Comparison of ENCODE assay signal across 13 cellular contexts in genomic region chr6:42694586-42694985, GRCh38. TPM values are rescaled to one million over a fixed set of nuclear protein-coding genes. Genes with fewer than 3 reads are reported as not detected.
DNase-seq lines count a peak whose midpoint lies in the region; ATAC-seq and TF ChIP-seq lines count a peak whose summit lies in the region.
"Had no signal": no experiment of that assay in that cellular context is flagged by ENCODE, and none has a peak within 500 bp of the region (broad histone marks: within the 10 kb centered on the region; RNA-seq: fewer than 3 reads in every experiment).

No MANE protein-coding gene starts in this region.

- H3K27ac Mint-ChIP-seq in activated naive CD4-positive, alpha-beta T cell treated with anti-CD3 and anti-CD28 coated beads, Interleukin-2, amount 10 ng/mL, durations not matched to agents 7 days and 5 days, result peak overlapping the region; percentile 89
- peak overlapping the region; percentile 83 for H3K27ac Mint-ChIP-seq in activated naive CD8-positive, alpha-beta T cell treated with anti-CD3 and anti-CD28 coated beads, Interleukin-2, amount 10 ng/mL, durations not matched to agents 7 days and 5 days
- H3K27ac Mint-ChIP-seq in immature natural killer cell, result peak overlapping the region; percentile 67 to 90 (median 82)
- H3K27ac Mint-ChIP-seq: nephron had no signal

- H3K4me1 ChIP-seq in testis, result peaks cover 8% of the 10 kb centered on the region

- H3K9me3 ChIP-seq in testis, result no peaks in the 10 kb centered on the region
- H3K9me3 ChIP-seq: heart right ventricle, upper lobe of left lung had no signal

- no peak for TF ChIP-seq POLR2A in testis (IDR thresholded peaks at IDR 0.05)
- no peak for TF ChIP-seq POLR2A in lower leg skin (IDR thresholded peaks at IDR 0.05)

- no peak overlapping the region for H3K4me3 Mint-ChIP-seq in activated naive CD4-positive, alpha-beta T cell treated with anti-CD3 and anti-CD28 coated beads, Interleukin-2, amount 10 ng/mL, durations not matched to agents 7 days and 5 days
- H3K4me3 Mint-ChIP-seq in activated naive CD8-positive, alpha-beta T cell treated with anti-CD3 and anti-CD28 coated beads, Interleukin-2, amount 10 ng/mL, durations not matched to agents 7 days and 5 days, result peak overlapping the region; percentile 9
- H3K4me3 Mint-ChIP-seq in immature natural killer cell, result no peak overlapping the region
- H3K4me3 Mint-ChIP-seq: activated CD4-positive, alpha-beta memory T cell treated with anti-CD3 and anti-CD28 coated beads for 36 hours; nephron had no signal

- peaks cover 46% of the 10 kb centered on the region for H3K36me3 Mint-ChIP-seq in activated naive CD4-positive, alpha-beta T cell treated with anti-CD3 and anti-CD28 coated beads, Interleukin-2, amount 10 ng/mL, durations not matched to agents 7 days and 5 days
- H3K36me3 Mint-ChIP-seq in activated naive CD8-positive, alpha-beta T cell treated with anti-CD3 and anti-CD28 coated beads, Interleukin-2, amount 10 ng/mL, durations not matched to agents 7 days and 5 days, result peaks cover 22% of the 10 kb centered on the region
- peaks cover 8 to 30% (median 16%) of the 10 kb centered on the region in 3 donors for H3K36me3 Mint-ChIP-seq in immature natural killer cell

- intact Hi-C loops in testis (cut with DNase I; ENCODE audit: low total_unique reads), result no loop called here
- intact Hi-C loops in lower leg skin (cut with DNase I; ENCODE audit: low total_unique reads), result no loop called here

- H3K27ac ChIP-seq in testis, result peak overlapping the region in 1 of 2 donors; percentile 41

- POLR2A ChIA-PET in activated naive CD8-positive, alpha-beta T cell treated with anti-CD3 and anti-CD28 coated beads, Interleukin-2, amount 10 ng/mL, durations not matched to agents 7 days and 5 days (lab: Charles Lee), result interaction anchor here (2.2 kb wide), 1 partner anchor 88 kb away, joined by 7 read pairs; the partner anchor contains the start of gene BICRAL

- H3K9me3 Mint-ChIP-seq in activated naive CD4-positive, alpha-beta T cell treated with anti-CD3 and anti-CD28 coated beads, Interleukin-2, amount 10 ng/mL, durations not matched to agents 7 days and 5 days, result no peaks in the 10 kb centered on the region
- H3K9me3 Mint-ChIP-seq in activated naive CD8-positive, alpha-beta T cell treated with anti-CD3 and anti-CD28 coated beads, Interleukin-2, amount 10 ng/mL, durations not matched to agents 7 days and 5 days, result no peaks in the 10 kb centered on the region
- H3K9me3 Mint-ChIP-seq in immature natural killer cell, result no peaks in the 10 kb centered on the region
- H3K9me3 Mint-ChIP-seq: activated CD4-positive, alpha-beta memory T cell treated with anti-CD3 and anti-CD28 coated beads for 36 hours; nephron had no signal

- H3K4me3 ChIP-seq in testis (no peak overlapping the region), lower leg skin (ENCODE audit: low read depth, poor library complexity, severe bottlenecking) (no peak overlapping the region)
- H3K4me3 ChIP-seq: heart right ventricle, upper lobe of left lung had no signal

- CTCF ChIA-PET in activated naive CD4-positive, alpha-beta T cell treated with anti-CD3 and anti-CD28 coated beads, Interleukin-2, amount 10 ng/mL, durations not matched to agents 7 days and 5 days (lab: Charles Lee), result interaction anchor here (0.6 to 1.4 kb wide), 3 partner anchors 31 to 292 kb away, joined by 3 to 6 read pairs (median 3); no protein-coding TSS in a partner anchor

- no peaks in the 10 kb centered on the region for H3K27me3 ChIP-seq in testis
- H3K27me3 ChIP-seq: heart right ventricle, upper lobe of left lung had no signal

- peaks cover 50% of the 10 kb centered on the region for H3K4me1 Mint-ChIP-seq in activated naive CD4-positive, alpha-beta T cell treated with anti-CD3 and anti-CD28 coated beads, Interleukin-2, amount 10 ng/mL, durations not matched to agents 7 days and 5 days
- peaks cover 39% of the 10 kb centered on the region for H3K4me1 Mint-ChIP-seq in activated naive CD8-positive, alpha-beta T cell treated with anti-CD3 and anti-CD28 coated beads, Interleukin-2, amount 10 ng/mL, durations not matched to agents 7 days and 5 days
- peaks cover 26 to 31% of the 10 kb centered on the region in 2 donors for H3K4me1 Mint-ChIP-seq in immature natural killer cell
- H3K4me1 Mint-ChIP-seq: nephron had no signal

- no peak for DNase-seq in activated naive CD4-positive, alpha-beta T cell treated with anti-CD3 and anti-CD28 coated beads, Interleukin-2, amount 10 ng/mL, durations not matched to agents 7 days and 5 days
- no peak for DNase-seq in activated naive CD4-positive, alpha-beta T cell treated with anti-CD3 and anti-CD28 coated beads, Interleukin-2, amount 50 U/mL, for 16 hours
- no peak for DNase-seq in activated naive CD8-positive, alpha-beta T cell treated with anti-CD3 and anti-CD28 coated beads, Interleukin-2, amount 10 ng/mL, durations not matched to agents 7 days and 5 days
- DNase-seq in immature natural killer cell (no peak), testis (peak; percentile 51), lower leg skin (ENCODE audit: low spot score in 2 of 2) (no peak), D341Med (ENCODE audit: low spot score) (no peak)
- DNase-seq: activated CD4-positive, alpha-beta memory T cell treated with anti-CD3 and anti-CD28 coated beads for 36 hours; cerebellar nuclear complex; heart right ventricle; upper lobe of left lung had no signal

- ATAC-seq in activated naive CD8-positive, alpha-beta T cell treated with anti-CD3 and anti-CD28 coated beads, Interleukin-2, amount 10 ng/mL, durations not matched to agents 7 days and 5 days (ENCODE audit: low read depth), result no peak
- ATAC-seq in GM21515 (IDR thresholded peaks at IDR 0.05; ENCODE audit: unreplicated experiment), result no peak
- ATAC-seq: heart right ventricle had no signal

- 43 to 44% methylated on average over 4 of the region's 4 CpGs for WGBS in testis, 2 donors
- 35 to 53% methylated on average over 4 of the region's 4 CpGs for WGBS in lower leg skin, 2 donors

- no peaks in the 10 kb centered on the region for H3K27me3 Mint-ChIP-seq in activated naive CD4-positive, alpha-beta T cell treated with anti-CD3 and anti-CD28 coated beads, Interleukin-2, amount 10 ng/mL, durations not matched to agents 7 days and 5 days
- H3K27me3 Mint-ChIP-seq in activated naive CD8-positive, alpha-beta T cell treated with anti-CD3 and anti-CD28 coated beads, Interleukin-2, amount 10 ng/mL, durations not matched to agents 7 days and 5 days, result no peaks in the 10 kb centered on the region
- peaks cover 0 to 5% (median 0%) of the 10 kb centered on the region in 3 donors for H3K27me3 Mint-ChIP-seq in immature natural killer cell (ENCODE audit: low read depth in 3 of 3)
- H3K27me3 Mint-ChIP-seq: activated CD4-positive, alpha-beta memory T cell treated with anti-CD3 and anti-CD28 coated beads for 36 hours had no signal

- H3K36me3 ChIP-seq in testis (ENCODE audit: low read depth, missing control alignments), result no peaks in the 10 kb centered on the region

- no peak for TF ChIP-seq CTCF in testis (IDR thresholded peaks at IDR 0.05)
- no peak for TF ChIP-seq CTCF in lower leg skin (IDR thresholded peaks at IDR 0.05)

RNA-seq across cellular contexts. Expression of gene PRPH2, which starts 27.8 kb away (rescaled TPM):
- total RNA-seq in activated naive CD8-positive, alpha-beta T cell treated with anti-CD3 and anti-CD28 coated beads, Interleukin-2, amount 10 ng/mL, durations not matched to agents 7 days and 5 days, result under 1 TPM; 0.08 to 0.09 TPM
- under 1 TPM in 2 of 3 donors, not detected in 1; 0.08 to 0.25 TPM for polyA plus RNA-seq in immature natural killer cell
- 1 to 10 TPM; 6.0 to 6.6 TPM for total RNA-seq in testis
- polyA plus RNA-seq in testis (ENCODE audit: insufficient read depth, low read depth, low replicate concordance), result 5.4 TPM
- under 1 TPM in 1 of 4 donors, not detected in 3; 0.16 TPM for total RNA-seq in lower leg skin
- total RNA-seq: activated CD4-positive, alpha-beta memory T cell treated with anti-CD3 and anti-CD28 coated beads for 36 hours had no signal

RNA-seq across cellular contexts. Expression of gene TBCC, which starts 51.3 kb away (rescaled TPM):
- total RNA-seq in activated naive CD8-positive, alpha-beta T cell treated with anti-CD3 and anti-CD28 coated beads, Interleukin-2, amount 10 ng/mL, durations not matched to agents 7 days and 5 days, result 10 to 100 TPM; 48.6 to 50.4 TPM
- polyA plus RNA-seq in immature natural killer cell (100 to 1,000 TPM; 109 to 140 (median 134) TPM), testis (ENCODE audit: insufficient read depth, low read depth, low replicate concordance) (35.0 TPM)
- total RNA-seq in testis (10 to 100 TPM; 40.2 to 52.1 TPM), lower leg skin (10 to 100 TPM; 40.3 to 55.5 (median 45.3) TPM)

Comparison
In these comparisons a context has a peak if more than half of its experiments do, and no peak if none do; other contexts are left out.
1. RNA of gene PRPH2, which starts 27.8 kb away (total RNA-seq): 6.0 to 6.6 TPM in testis; 0.08 to 0.09 TPM in activated naive CD8-positive, alpha-beta T cell treated with anti-CD3 and anti-CD28 coated beads, Interleukin-2, amount 10 ng/mL, durations not matched to agents 7 days and 5 days and 0.16 TPM in lower leg skin; every median in the first group is over 4 times any median in the second.
2. Peak in every context shown above with its lines, with median percentiles within 50 percentile points of each other: H3K27ac Mint-ChIP-seq.